In the genomic region with DNA sequence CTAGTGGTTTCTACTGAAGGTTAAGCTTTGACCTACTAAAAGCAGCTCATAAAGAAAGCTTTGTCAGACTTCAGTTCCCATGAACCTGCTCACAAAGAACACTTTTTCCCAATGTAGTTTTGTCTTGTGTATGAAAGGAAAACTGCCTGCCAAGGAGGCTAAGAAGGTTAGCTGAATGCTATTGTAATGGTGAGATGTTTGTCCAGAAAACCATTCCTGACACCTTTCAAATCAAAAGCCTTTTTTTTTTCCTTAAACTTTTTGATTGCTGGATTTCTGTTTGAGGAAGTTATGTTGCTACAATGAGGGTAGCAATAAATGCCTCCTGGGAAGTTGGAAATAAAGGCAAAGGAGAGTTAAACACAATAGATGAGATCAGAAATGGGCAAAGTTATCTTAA, we compare ENCODE assay signal across 15 cellular contexts. TPM values are rescaled to one million over a fixed set of nuclear protein-coding genes. Genes with fewer than 3 reads are reported as not detected.
A peak's percentile ranks its signal among the peaks of the same experiment; 100 is the strongest.
DNase-seq lines count a peak whose midpoint lies in the region; ATAC-seq and TF ChIP-seq lines count a peak whose summit lies in the region.
"Had no signal": no experiment of that assay in that cellular context is flagged by ENCODE, and none has a peak within 500 bp of the region (broad histone marks: within the 10 kb centered on the region; RNA-seq: fewer than 3 reads in every experiment).

No MANE protein-coding gene starts in this region.

- DNase-seq in PC-3 = peak; percentile 12
- DNase-seq in mucosa of descending colon = no peak
- peak; percentile 63 for DNase-seq in superior temporal gyrus (ENCODE audit: extremely low spot score)
- no peak for DNase-seq in GF-D8 (lab: John Stamatoyannopoulos, UW)
- DNase-seq in activated CD4-positive, alpha-beta memory T cell treated with anti-CD3 and anti-CD28 coated beads for 36 hours = no peak
- DNase-seq: mesendoderm, NCI-H1092 treated with DMSO at 0.1 percent for 48 hours, NCI-H226, ovary, uterus had no signal

- no TSS peak for BruUV-seq in PC-3 (replicated peaks; lab: Mats Ljungman, UMichigan)

- POLR2A ChIA-PET in PC-3 (lab: Charles Lee; ENCODE audit: unreplicated experiment) = interaction anchor here (0.6 kb wide), 1 partner anchor 11 kb away, joined by 6 read pairs; no protein-coding TSS in a partner anchor
- POLR2A ChIA-PET in activated CD4-positive, alpha-beta memory T cell treated with anti-CD3 and anti-CD28 coated beads for 36 hours (lab: Charles Lee) = no interaction called here

- no peaks in the 10 kb centered on the region for H3K27me3 Mint-ChIP-seq in activated CD4-positive, alpha-beta memory T cell treated with anti-CD3 and anti-CD28 coated beads for 36 hours

- H3K4me3 Mint-ChIP-seq in activated CD4-positive, alpha-beta memory T cell treated with anti-CD3 and anti-CD28 coated beads for 36 hours = no peak overlapping the region

- no peak overlapping the region for H3K4me3 ChIP-seq in PC-3 (ENCODE audit: low read length)
- no peak overlapping the region for H3K4me3 ChIP-seq in mucosa of descending colon
- H3K4me3 ChIP-seq: coronary artery, ovary, uterus had no signal

- ATAC-seq in PC-3 (no peak; the same call in 1 of the 2 replicates), mucosa of descending colon (peak; percentile 85), HG03139 (IDR thresholded peaks at IDR 0.05; ENCODE audit: unreplicated experiment) (no peak)
- ATAC-seq: activated naive CD4-positive, alpha-beta T cell treated with anti-CD3 and anti-CD28 coated beads, Interleukin-2, amount 50 U/mL, for 72 hours had no signal

- no peak overlapping the region for H3K9ac ChIP-seq in PC-3 (ENCODE audit: low read length)

- TF ChIP-seq CTCF in PC-3 (conservative IDR thresholded peaks at IDR 0.05; ENCODE audit: low read depth, low read length) (no peak), mucosa of descending colon (IDR thresholded peaks at IDR 0.05) (no peak)

- H4K20me1 ChIP-seq in PC-3 (ENCODE audit: low read length) = no peaks in the 10 kb centered on the region

- H3K4me1 ChIP-seq in PC-3 (ENCODE audit: insufficient read depth, low read length) = peaks cover 5% of the 10 kb centered on the region; the same call in 1 of the 2 replicates
- H3K4me1 ChIP-seq in mucosa of descending colon (ENCODE audit: low read depth) = peaks cover 11% of the 10 kb centered on the region
- H3K4me1 ChIP-seq: uterus had no signal

- H3K27me3 ChIP-seq in PC-3 (ENCODE audit: low read length) = no peaks in the 10 kb centered on the region
- H3K27me3 ChIP-seq: ovary, uterus had no signal

- H3K27ac Mint-ChIP-seq in activated CD4-positive, alpha-beta memory T cell treated with anti-CD3 and anti-CD28 coated beads for 36 hours = no peak overlapping the region
- H3K27ac Mint-ChIP-seq: activated naive CD4-positive, alpha-beta T cell treated with anti-CD3 and anti-CD28 coated beads, Interleukin-2, amount 50 U/mL, for 72 hours had no signal

- no peaks in the 10 kb centered on the region for H3K9me2 ChIP-seq in PC-3 (replicated peaks; ENCODE audit: low read length)

- H3K36me3 ChIP-seq in PC-3 (ENCODE audit: low read depth, low read length) = no peaks in the 10 kb centered on the region; the same call in 1 of the 2 replicates
- H3K36me3 ChIP-seq in mucosa of descending colon (ENCODE audit: low read depth) = no peaks in the 10 kb centered on the region
- H3K36me3 ChIP-seq: ovary, uterus had no signal

- peaks cover 6% of the 10 kb centered on the region for H3K4me1 Mint-ChIP-seq in activated CD4-positive, alpha-beta memory T cell treated with anti-CD3 and anti-CD28 coated beads for 36 hours (ENCODE audit: low read depth)

- no peaks in the 10 kb centered on the region for H3F3A ChIP-seq in PC-3 (ENCODE audit: low read length, unreplicated experiment)

- no peaks in the 10 kb centered on the region for H3K79me2 ChIP-seq in PC-3 (ENCODE audit: low read length)

- intact Hi-C loops in PC-3 (cut with micrococcal nuclease) = no loop called here
- intact Hi-C loops in mucosa of descending colon (cut with DNase I, micrococcal nuclease) = no loop called here
- intact Hi-C loops in activated CD4-positive, alpha-beta memory T cell treated with anti-CD3 and anti-CD28 coated beads for 36 hours (cut with micrococcal nuclease) = no loop called here

- H3K9me3 ChIP-seq in PC-3 (ENCODE audit: low read length) (no peaks in the 10 kb centered on the region), mucosa of descending colon (no peaks in the 10 kb centered on the region)
- H3K9me3 ChIP-seq: ovary, uterus had no signal

- CTCF ChIA-PET in PC-3 (lab: Charles Lee) = no interaction called here
- CTCF ChIA-PET in activated CD4-positive, alpha-beta memory T cell treated with anti-CD3 and anti-CD28 coated beads for 36 hours (lab: Charles Lee) = no interaction called here

- no peaks in the 10 kb centered on the region for H3K9me3 Mint-ChIP-seq in activated CD4-positive, alpha-beta memory T cell treated with anti-CD3 and anti-CD28 coated beads for 36 hours
- H3K9me3 Mint-ChIP-seq: CD14-positive monocyte had no signal

- no peak overlapping the region for H3K4me2 ChIP-seq in PC-3 (ENCODE audit: low read length)

- H3K27ac ChIP-seq in PC-3 (ENCODE audit: low read length) = no peak overlapping the region
- H3K27ac ChIP-seq in cingulate gyrus (ENCODE audit: low read depth, low read length) = peak overlapping the region; percentile 92
- H3K27ac ChIP-seq: coronary artery, ovary, uterus had no signal

- H2AFZ ChIP-seq in PC-3 (ENCODE audit: low read length) = no peak overlapping the region

- H3K36me3 Mint-ChIP-seq in activated CD4-positive, alpha-beta memory T cell treated with anti-CD3 and anti-CD28 coated beads for 36 hours = peaks cover 2% of the 10 kb centered on the region
- H3K36me3 Mint-ChIP-seq: activated naive CD4-positive, alpha-beta T cell treated with anti-CD3 and anti-CD28 coated beads, Interleukin-2, amount 50 U/mL, for 72 hours had no signal

RNA-seq across cellular contexts. Expression of gene TECPR2, which starts 27.3 kb away (rescaled TPM):
- total RNA-seq in PC-3 (2014; rRNA removed) (15.7 and 16.7 TPM in 2 replicates), mucosa of descending colon (10 to 100 TPM; 11.2 to 33.5 (median 21.2) TPM)
- total RNA-seq in activated CD4-positive, alpha-beta memory T cell treated with anti-CD3 and anti-CD28 coated beads for 36 hours = 1 to 10 TPM; 6.2 to 7.0 TPM

RNA-seq across cellular contexts. Expression of gene CINP, which starts 27.4 kb away (rescaled TPM):
- total RNA-seq in PC-3 (2014; rRNA removed) (76.9 and 83.6 TPM in 2 replicates), mucosa of descending colon (10 to 100 TPM; 23.3 to 31.0 (median 26.7) TPM)
- 10 to 100 TPM; 50.5 to 51.2 TPM for total RNA-seq in activated CD4-positive, alpha-beta memory T cell treated with anti-CD3 and anti-CD28 coated beads for 36 hours

Comparison
In these comparisons a context has a peak if more than half of its experiments do, and no peak if none do; other contexts are left out.
1. DNase-seq: peak in PC-3 (single experiment) and superior temporal gyrus (single experiment); none in mucosa of descending colon (0 of 3), GF-D8 (single experiment) and activated CD4-positive, alpha-beta memory T cell treated with anti-CD3 and anti-CD28 coated beads for 36 hours (single experiment).